Comparison of ENCODE assay signal across 9 cellular contexts in the genomic region with DNA sequence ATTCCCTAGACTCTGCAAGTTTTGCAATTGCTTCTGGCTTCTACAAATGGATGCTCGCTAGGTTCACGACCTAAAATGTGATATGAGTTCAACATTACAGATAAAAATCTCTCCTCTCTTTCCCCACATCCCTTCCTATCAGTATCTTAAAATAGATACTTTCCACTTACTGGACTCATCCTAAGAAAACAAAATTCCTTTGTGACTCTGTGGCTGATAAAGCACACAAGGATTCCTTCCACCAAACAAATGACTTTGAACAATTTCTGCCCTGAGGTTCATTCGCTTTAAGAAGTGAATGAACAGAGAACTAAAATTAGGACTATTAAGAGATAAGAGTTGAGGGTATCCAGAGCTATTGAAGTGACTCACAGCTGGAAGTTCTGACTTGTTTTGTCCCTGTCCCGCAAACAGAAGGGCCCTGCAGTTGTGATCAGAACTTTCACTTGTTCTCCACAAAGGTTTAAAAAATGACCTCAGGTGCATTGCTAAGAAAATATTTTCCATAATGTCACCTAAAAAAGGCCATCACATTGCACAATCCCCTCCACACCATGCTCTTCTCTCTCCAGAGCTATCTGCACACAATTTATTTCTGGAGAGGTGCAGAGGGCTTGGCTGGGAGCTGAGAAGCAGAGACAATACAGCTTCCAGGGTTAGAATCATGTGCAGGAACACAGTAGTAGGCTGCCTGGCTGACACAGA.
A peak's percentile ranks its signal among the peaks of the same experiment; 100 is the strongest.
DNase-seq lines count a peak whose midpoint lies in the region; ATAC-seq and TF ChIP-seq lines count a peak whose summit lies in the region.
"Had no signal": no experiment of that assay in that cellular context is flagged by ENCODE, and none has a peak within 500 bp of the region (broad histone marks: within the 10 kb centered on the region; RNA-seq: fewer than 3 reads in every experiment).

No MANE protein-coding gene starts in this region.

- H3K27ac Mint-ChIP-seq in endothelial cell (ENCODE audit: unreplicated experiment) = peak overlapping the region; percentile 21

- ATAC-seq in GM21576 (IDR thresholded peaks at IDR 0.05; ENCODE audit: unreplicated experiment) (peak; percentile 27), GM18502 (IDR thresholded peaks at IDR 0.05; ENCODE audit: poor library complexity, unreplicated experiment) (no peak)

- in situ Hi-C loops in G401 (cut with HindIII; ENCODE audit: low sequenced_read_pairs) = no loop called here

- H3K27ac ChIP-seq in SK-N-SH (ENCODE audit: low read depth in 2 of 2, low read length in 1 of 2) = peak overlapping the region; percentile 71 to 89
- peak overlapping the region; percentile 24 for H3K27ac ChIP-seq in osteoblast (ENCODE audit: low read depth, low read length)

- no peak for TF ChIP-seq CTCF in SK-N-SH (IDR thresholded peaks at IDR 0.05)
- TF ChIP-seq CTCF in endothelial cell (IDR thresholded peaks at IDR 0.05; ENCODE audit: unreplicated experiment) = no peak
- TF ChIP-seq CTCF in osteoblast (IDR thresholded peaks at IDR 0.05; ENCODE audit: extremely low read depth, low read depth, low read length) = no peak

- no peaks in the 10 kb centered on the region for H3K9me2 ChIP-seq in SK-N-SH

- H3K79me2 ChIP-seq in SK-N-SH (ENCODE audit: insufficient read depth) = peaks cover 69% of the 10 kb centered on the region; the same call in 1 of the 2 replicates
- peaks cover 44% of the 10 kb centered on the region for H3K79me2 ChIP-seq in osteoblast (ENCODE audit: insufficient read depth, low read length)

- no peak overlapping the region for H3K4me3 ChIP-seq in SK-N-SH (ENCODE audit: low read depth in 2 of 2, low read length in 1 of 2)
- no peak overlapping the region for H3K4me3 ChIP-seq in osteoblast (ENCODE audit: insufficient read depth, low read length)

- POLR2A ChIA-PET in SK-N-SH (lab: Yijun Ruan, JAX) = no interaction called here

- TF ChIP-seq RAD21 in SK-N-SH (IDR thresholded peaks at IDR 0.05; ENCODE audit: low read length) = 0 out of 2 replicates have a peak, but pooled peaks have one; percentile 6

- 8% methylated on average over 4 of the region's 4 CpGs for WGBS in SK-N-SH (ENCODE audit: low lambda C conversion rate)

- H3K36me3 Mint-ChIP-seq in endothelial cell (ENCODE audit: low read depth, unreplicated experiment) = peaks cover 10% of the 10 kb centered on the region

- H3K27me3 ChIP-seq in SK-N-SH (ENCODE audit: insufficient read depth) = no peaks in the 10 kb centered on the region
- no peaks in the 10 kb centered on the region for H3K27me3 ChIP-seq in osteoblast (ENCODE audit: insufficient read depth, low read length)

- CTCF ChIA-PET in SK-N-SH (lab: Yijun Ruan, JAX) = no interaction called here

- peaks cover 36 to 62% of the 10 kb centered on the region in 2 experiments for H3K4me1 ChIP-seq in SK-N-SH (ENCODE audit: control insufficient read depth in 1 of 2, insufficient read depth in 2 of 2, low read depth in 1 of 2, low read length in 1 of 2)
- H3K4me1 ChIP-seq in osteoblast (ENCODE audit: insufficient read depth, low read length) = peaks cover 48% of the 10 kb centered on the region

- peaks cover 84% of the 10 kb centered on the region for H3K4me1 Mint-ChIP-seq in endothelial cell (ENCODE audit: unreplicated experiment)

- no peak overlapping the region for H2AFZ ChIP-seq in SK-N-SH (ENCODE audit: low read depth)
- H2AFZ ChIP-seq in osteoblast (ENCODE audit: low read length) = no peak overlapping the region

- H3K4me3 Mint-ChIP-seq in endothelial cell (ENCODE audit: unreplicated experiment) = no peak overlapping the region

- peak overlapping the region; percentile 53; the same call in 1 of the 2 replicates for H3K4me2 ChIP-seq in SK-N-SH
- H3K4me2 ChIP-seq in osteoblast (ENCODE audit: insufficient read depth, low read length) = peak overlapping the region; percentile 43

- no peaks in the 10 kb centered on the region for H3K9me3 ChIP-seq in SK-N-SH
- no peaks in the 10 kb centered on the region for H3K9me3 ChIP-seq in osteoblast (ENCODE audit: low read depth, low read length)

- peaks cover 49% of the 10 kb centered on the region for H3F3A ChIP-seq in SK-N-SH (replicated peaks; ENCODE audit: insufficient read depth)

- no peaks in the 10 kb centered on the region; the same call in 1 of the 2 replicates for H4K20me1 ChIP-seq in SK-N-SH (ENCODE audit: insufficient read depth)
- H4K20me1 ChIP-seq in osteoblast (ENCODE audit: insufficient read depth, low read length) = no peaks in the 10 kb centered on the region

- H3K36me3 ChIP-seq in SK-N-SH (replicated peaks in 1 of 2; ENCODE audit: control insufficient read depth in 1 of 2, insufficient read depth in 2 of 2, low read length in 1 of 2) = no peaks in the 10 kb centered on the region
- H3K36me3 ChIP-seq in osteoblast (ENCODE audit: insufficient read depth, low read length) = no peaks in the 10 kb centered on the region

- H3K9me3 Mint-ChIP-seq in endothelial cell (ENCODE audit: unreplicated experiment) = no peaks in the 10 kb centered on the region

- DNase-seq in SK-N-SH (no peak), endothelial cell (ENCODE audit: low spot score) (no peak), osteoblast (ENCODE audit: insufficient read length, low spot score, missing footprints) (no peak), G401 (ENCODE audit: low spot score) (no peak), CD1c-positive myeloid dendritic cell (ENCODE audit: extremely low spot score) (no peak), iPS-NIHi7 (ENCODE audit: extremely low spot score) (no peak)
- DNase-seq: stimulated activated CD4-positive, alpha-beta T cell treated with anti-CD3 and anti-CD28 coated beads, Interleukin-1b, Interleukin-23, amount 100 ng/mL, for 48 hours had no signal

- no peak overlapping the region; the same call in 1 of the 2 replicates for H3K9ac ChIP-seq in SK-N-SH

- peak; percentile 57 to 90 for TF ChIP-seq EP300 in SK-N-SH (IDR thresholded peaks at IDR 0.05; ENCODE audit: borderline replicate concordance in 1 of 2, low read depth in 1 of 2, low read length in 1 of 2)

- peaks cover 1% of the 10 kb centered on the region for H3K27me3 Mint-ChIP-seq in endothelial cell (ENCODE audit: unreplicated experiment)

TF ChIP-seq in SK-N-SH, 30 proteins besides CTCF, POLR2A, EP300 and RAD21:
- TF ChIP-seq TEAD4 (IDR thresholded peaks at IDR 0.05; ENCODE audit: borderline replicate concordance, insufficient read depth) (peak; percentile 55; the same call in 1 of the 2 replicates), TCF12 (IDR thresholded peaks at IDR 0.05) (peak; percentile 88), YY1 (IDR thresholded peaks at IDR 0.05; ENCODE audit: low read depth) (no peak), JUND (IDR thresholded peaks at IDR 0.05) (peak; percentile 73), MEF2A (IDR thresholded peaks at IDR 0.05; ENCODE audit: borderline replicate concordance, low read depth) (peak; percentile 94), NFIC (IDR thresholded peaks at IDR 0.05; ENCODE audit: borderline replicate concordance) (peak; percentile 78), FOSL2 (IDR thresholded peaks at IDR 0.05; ENCODE audit: borderline replicate concordance, low read depth) (peak; percentile 41; the same call in 1 of the 2 replicates), RXRA (IDR thresholded peaks at IDR 0.05; ENCODE audit: borderline replicate concordance, low read depth) (peak; percentile 95), POLR2AphosphoS5 (IDR thresholded peaks at IDR 0.05; ENCODE audit: low read depth, low read length) (no peak; the same call in 1 of the 2 replicates), RCOR1 (IDR thresholded peaks at IDR 0.05; ENCODE audit: low read length) (peak; percentile 47; the same call in 1 of the 2 replicates), FOXM1 (IDR thresholded peaks at IDR 0.05; ENCODE audit: low read depth) (peak; percentile 85), ELF1 (IDR thresholded peaks at IDR 0.05) (0 out of 2 replicates have a peak, but pooled peaks have one; percentile 17)
- TF ChIP-seq, protein P1, sequence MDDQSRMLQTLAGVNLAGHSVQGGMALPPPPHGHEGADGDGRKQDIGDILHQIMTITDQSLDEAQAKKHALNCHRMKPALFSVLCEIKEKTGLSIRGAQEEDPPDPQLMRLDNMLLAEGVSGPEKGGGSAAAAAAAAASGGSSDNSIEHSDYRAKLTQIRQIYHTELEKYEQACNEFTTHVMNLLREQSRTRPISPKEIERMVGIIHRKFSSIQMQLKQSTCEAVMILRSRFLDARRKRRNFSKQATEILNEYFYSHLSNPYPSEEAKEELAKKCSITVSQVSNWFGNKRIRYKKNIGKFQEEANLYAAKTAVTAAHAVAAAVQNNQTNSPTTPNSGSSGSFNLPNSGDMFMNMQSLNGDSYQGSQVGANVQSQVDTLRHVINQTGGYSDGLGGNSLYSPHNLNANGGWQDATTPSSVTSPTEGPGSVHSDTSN (IDR thresholded peaks at IDR 0.05) = peak; percentile 73; the same call in 1 of the 2 replicates
- TF ChIP-seq, protein P2, sequence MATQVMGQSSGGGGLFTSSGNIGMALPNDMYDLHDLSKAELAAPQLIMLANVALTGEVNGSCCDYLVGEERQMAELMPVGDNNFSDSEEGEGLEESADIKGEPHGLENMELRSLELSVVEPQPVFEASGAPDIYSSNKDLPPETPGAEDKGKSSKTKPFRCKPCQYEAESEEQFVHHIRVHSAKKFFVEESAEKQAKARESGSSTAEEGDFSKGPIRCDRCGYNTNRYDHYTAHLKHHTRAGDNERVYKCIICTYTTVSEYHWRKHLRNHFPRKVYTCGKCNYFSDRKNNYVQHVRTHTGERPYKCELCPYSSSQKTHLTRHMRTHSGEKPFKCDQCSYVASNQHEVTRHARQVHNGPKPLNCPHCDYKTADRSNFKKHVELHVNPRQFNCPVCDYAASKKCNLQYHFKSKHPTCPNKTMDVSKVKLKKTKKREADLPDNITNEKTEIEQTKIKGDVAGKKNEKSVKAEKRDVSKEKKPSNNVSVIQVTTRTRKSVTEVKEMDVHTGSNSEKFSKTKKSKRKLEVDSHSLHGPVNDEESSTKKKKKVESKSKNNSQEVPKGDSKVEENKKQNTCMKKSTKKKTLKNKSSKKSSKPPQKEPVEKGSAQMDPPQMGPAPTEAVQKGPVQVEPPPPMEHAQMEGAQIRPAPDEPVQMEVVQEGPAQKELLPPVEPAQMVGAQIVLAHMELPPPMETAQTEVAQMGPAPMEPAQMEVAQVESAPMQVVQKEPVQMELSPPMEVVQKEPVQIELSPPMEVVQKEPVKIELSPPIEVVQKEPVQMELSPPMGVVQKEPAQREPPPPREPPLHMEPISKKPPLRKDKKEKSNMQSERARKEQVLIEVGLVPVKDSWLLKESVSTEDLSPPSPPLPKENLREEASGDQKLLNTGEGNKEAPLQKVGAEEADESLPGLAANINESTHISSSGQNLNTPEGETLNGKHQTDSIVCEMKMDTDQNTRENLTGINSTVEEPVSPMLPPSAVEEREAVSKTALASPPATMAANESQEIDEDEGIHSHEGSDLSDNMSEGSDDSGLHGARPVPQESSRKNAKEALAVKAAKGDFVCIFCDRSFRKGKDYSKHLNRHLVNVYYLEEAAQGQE (IDR thresholded peaks at IDR 0.05; ENCODE audit: low read depth, low read length) = no peak
